1 cellular context compared by ENCODE assay signal in the genomic region with DNA sequence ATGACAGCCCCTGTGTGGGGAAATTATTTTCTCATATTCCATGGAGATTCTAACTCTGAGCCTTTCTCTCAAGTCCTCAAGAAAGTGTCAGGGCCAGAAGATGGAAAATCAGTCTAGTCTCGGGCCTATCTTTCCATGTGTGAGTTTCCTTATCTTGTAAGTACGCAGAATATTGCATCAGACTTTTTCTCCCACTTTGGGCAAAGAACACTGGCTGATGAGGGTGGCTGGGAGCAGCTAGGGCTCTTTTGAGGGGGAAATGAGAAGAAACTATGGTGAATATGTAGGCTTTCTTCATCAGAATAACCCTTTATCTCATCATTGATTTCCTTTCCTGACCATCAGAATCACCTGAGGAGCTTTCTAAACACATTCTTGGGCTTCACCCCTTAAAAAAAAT.
TF ChIP-seq lines count a peak whose summit lies in the region.

No MANE protein-coding gene starts in this region.

TF ChIP-seq in GM23338, 12 proteins besides CTCF, POLR2A, EP300 and RAD21:
- TF ChIP-seq, protein P1, sequence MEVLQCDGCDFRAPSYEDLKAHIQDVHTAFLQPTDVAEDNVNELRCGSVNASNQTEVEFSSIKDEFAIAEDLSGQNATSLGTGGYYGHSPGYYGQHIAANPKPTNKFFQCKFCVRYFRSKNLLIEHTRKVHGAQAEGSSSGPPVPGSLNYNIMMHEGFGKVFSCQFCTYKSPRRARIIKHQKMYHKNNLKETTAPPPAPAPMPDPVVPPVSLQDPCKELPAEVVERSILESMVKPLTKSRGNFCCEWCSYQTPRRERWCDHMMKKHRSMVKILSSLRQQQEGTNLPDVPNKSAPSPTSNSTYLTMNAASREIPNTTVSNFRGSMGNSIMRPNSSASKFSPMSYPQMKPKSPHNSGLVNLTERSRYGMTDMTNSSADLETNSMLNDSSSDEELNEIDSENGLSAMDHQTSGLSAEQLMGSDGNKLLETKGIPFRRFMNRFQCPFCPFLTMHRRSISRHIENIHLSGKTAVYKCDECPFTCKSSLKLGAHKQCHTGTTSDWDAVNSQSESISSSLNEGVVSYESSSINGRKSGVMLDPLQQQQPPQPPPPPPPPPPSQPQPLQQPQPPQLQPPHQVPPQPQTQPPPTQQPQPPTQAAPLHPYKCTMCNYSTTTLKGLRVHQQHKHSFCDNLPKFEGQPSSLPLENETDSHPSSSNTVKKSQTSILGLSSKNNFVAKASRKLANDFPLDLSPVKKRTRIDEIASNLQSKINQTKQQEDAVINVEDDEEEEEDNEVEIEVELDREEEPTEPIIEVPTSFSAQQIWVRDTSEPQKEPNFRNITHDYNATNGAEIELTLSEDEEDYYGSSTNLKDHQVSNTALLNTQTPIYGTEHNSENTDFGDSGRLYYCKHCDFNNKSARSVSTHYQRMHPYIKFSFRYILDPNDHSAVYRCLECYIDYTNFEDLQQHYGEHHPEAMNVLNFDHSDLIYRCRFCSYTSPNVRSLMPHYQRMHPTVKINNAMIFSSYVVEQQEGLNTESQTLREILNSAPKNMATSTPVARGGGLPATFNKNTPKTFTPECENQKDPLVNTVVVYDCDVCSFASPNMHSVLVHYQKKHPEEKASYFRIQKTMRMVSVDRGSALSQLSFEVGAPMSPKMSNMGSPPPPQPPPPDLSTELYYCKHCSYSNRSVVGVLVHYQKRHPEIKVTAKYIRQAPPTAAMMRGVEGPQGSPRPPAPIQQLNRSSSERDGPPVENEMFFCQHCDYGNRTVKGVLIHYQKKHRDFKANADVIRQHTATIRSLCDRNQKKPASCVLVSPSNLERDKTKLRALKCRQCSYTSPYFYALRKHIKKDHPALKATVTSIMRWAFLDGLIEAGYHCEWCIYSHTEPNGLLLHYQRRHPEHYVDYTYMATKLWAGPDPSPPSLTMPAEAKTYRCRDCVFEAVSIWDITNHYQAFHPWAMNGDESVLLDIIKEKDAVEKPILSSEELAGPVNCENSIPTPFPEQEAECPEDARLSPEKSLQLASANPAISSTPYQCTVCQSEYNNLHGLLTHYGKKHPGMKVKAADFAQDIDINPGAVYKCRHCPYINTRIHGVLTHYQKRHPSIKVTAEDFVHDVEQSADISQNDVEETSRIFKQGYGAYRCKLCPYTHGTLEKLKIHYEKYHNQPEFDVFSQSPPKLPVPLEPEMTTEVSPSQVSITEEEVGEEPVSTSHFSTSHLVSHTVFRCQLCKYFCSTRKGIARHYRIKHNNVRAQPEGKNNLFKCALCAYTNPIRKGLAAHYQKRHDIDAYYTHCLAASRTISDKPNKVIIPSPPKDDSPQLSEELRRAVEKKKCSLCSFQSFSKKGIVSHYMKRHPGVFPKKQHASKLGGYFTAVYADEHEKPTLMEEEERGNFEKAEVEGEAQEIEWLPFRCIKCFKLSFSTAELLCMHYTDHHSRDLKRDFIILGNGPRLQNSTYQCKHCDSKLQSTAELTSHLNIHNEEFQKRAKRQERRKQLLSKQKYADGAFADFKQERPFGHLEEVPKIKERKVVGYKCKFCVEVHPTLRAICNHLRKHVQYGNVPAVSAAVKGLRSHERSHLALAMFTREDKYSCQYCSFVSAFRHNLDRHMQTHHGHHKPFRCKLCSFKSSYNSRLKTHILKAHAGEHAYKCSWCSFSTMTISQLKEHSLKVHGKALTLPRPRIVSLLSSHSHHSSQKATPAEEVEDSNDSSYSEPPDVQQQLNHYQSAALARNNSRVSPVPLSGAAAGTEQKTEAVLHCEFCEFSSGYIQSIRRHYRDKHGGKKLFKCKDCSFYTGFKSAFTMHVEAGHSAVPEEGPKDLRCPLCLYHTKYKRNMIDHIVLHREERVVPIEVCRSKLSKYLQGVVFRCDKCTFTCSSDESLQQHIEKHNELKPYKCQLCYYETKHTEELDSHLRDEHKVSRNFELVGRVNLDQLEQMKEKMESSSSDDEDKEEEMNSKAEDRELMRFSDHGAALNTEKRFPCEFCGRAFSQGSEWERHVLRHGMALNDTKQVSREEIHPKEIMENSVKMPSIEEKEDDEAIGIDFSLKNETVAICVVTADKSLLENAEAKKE (CRISPR knock-in tag; IDR thresholded peaks at IDR 0.05): no peak
- no peak for TF ChIP-seq POLR2AphosphoS5 (IDR thresholded peaks at IDR 0.05; ENCODE audit: low read depth)
- no peak for TF ChIP-seq EZH2phosphoT487 (IDR thresholded peaks at IDR 0.05; ENCODE audit: unreplicated experiment)
- no peak for TF ChIP-seq JUNB (IDR thresholded peaks at IDR 0.05; ENCODE audit: unreplicated experiment)
- TF ChIP-seq, protein P2, sequence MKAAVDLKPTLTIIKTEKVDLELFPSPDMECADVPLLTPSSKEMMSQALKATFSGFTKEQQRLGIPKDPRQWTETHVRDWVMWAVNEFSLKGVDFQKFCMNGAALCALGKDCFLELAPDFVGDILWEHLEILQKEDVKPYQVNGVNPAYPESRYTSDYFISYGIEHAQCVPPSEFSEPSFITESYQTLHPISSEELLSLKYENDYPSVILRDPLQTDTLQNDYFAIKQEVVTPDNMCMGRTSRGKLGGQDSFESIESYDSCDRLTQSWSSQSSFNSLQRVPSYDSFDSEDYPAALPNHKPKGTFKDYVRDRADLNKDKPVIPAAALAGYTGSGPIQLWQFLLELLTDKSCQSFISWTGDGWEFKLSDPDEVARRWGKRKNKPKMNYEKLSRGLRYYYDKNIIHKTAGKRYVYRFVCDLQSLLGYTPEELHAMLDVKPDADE (IDR thresholded peaks at IDR 0.05): no peak
- TF ChIP-seq ZNF114 (CRISPR knock-in tag; IDR thresholded peaks at IDR 0.05): no peak
- TF ChIP-seq EZH2 (IDR thresholded peaks at IDR 0.05; ENCODE audit: low read depth, unreplicated experiment): no peak
TF ChIP-seq in GM23338: peak in this region for 0.
